32 cellular contexts compared by ENCODE assay signal in genomic region chr17:15048381-15048780, GRCh38.
DNase-seq lines count a peak whose midpoint lies in the region; ATAC-seq, FAIRE-seq and TF ChIP-seq lines count a peak whose summit lies in the region.
"Had no signal": no experiment of that assay in that cellular context is flagged by ENCODE, and none has a peak within 500 bp of the region (broad histone marks: within the 10 kb centered on the region; RNA-seq: fewer than 3 reads in every experiment).

No MANE protein-coding gene starts in this region.

- POLR2A ChIA-PET in A549 (lab: Yijun Ruan, JAX): no interaction called here

- no peaks in the 10 kb centered on the region; the same call in 2 of the 3 replicates for H3K9me3 ChIP-seq in A549
- H3K9me3 ChIP-seq in mammary epithelial cell (replicated peaks; ENCODE audit: insufficient read depth, low read length): no peaks in the 10 kb centered on the region
- H3K9me3 ChIP-seq in keratinocyte (ENCODE audit: control insufficient read depth, low read depth, low read length): no peaks in the 10 kb centered on the region
- no peaks in the 10 kb centered on the region for H3K9me3 ChIP-seq in effector memory CD4-positive, alpha-beta T cell (ENCODE audit: control insufficient read depth, low read length)
- H3K9me3 ChIP-seq: pancreas had no signal

- 0% methylated on average over 2 of the region's 2 CpGs for WGBS in A549 (ENCODE audit: missing lambda C conversion rate)
- WGBS in mammary epithelial cell (ENCODE audit: low coverage, missing lambda C conversion rate): 19% methylated on average over 2 of the region's 2 CpGs

- FAIRE-seq in A549 (lab: Jason Lieb, UNC): peak; percentile 77
- FAIRE-seq in keratinocyte (lab: Jason Lieb, UNC): no peak
- FAIRE-seq: A204.1, astrocyte, frontal cortex, HepG2, pancreas, RCC 7860, small intestine had no signal

- no peak for TF ChIP-seq CTCF in A549 (IDR thresholded peaks at IDR 0.05)
- peak; percentile 7 for TF ChIP-seq CTCF in HFF-Myc (IDR thresholded peaks at IDR 0.05; ENCODE audit: low read depth, low read length, missing control alignments)
- peak in 1 of 2 donors; percentile 22 for TF ChIP-seq CTCF in mammary epithelial cell (conservative IDR thresholded peaks at IDR 0.05 in 1 of 2, IDR thresholded peaks at IDR 0.05 in 1 of 2; ENCODE audit: extremely low read depth in 1 of 2, insufficient read depth in 1 of 2, low read depth in 1 of 2, low read length in 2 of 2)
- TF ChIP-seq CTCF in keratinocyte (optimal IDR thresholded peaks at IDR 0.05 in 1 of 3, IDR thresholded peaks at IDR 0.05 in 1 of 3, conservative IDR thresholded peaks at IDR 0.05 in 1 of 3; ENCODE audit: extremely low read depth in 1 of 3, insufficient read depth in 2 of 3, low read length in 3 of 3): peak; percentile 14 to 38 (median 17)

- H3K27me3 Mint-ChIP-seq in activated CD4-positive, alpha-beta T cell treated with anti-CD3 and anti-CD28 coated beads, Interleukin-2, amount 10 ng/mL, durations not matched to agents 24 days and 14 days: peaks cover 5% of the 10 kb centered on the region

- no peaks in the 10 kb centered on the region for H3K36me3 Mint-ChIP-seq in activated CD4-positive, alpha-beta T cell treated with anti-CD3 and anti-CD28 coated beads, Interleukin-2, amount 10 ng/mL, durations not matched to agents 24 days and 14 days (ENCODE audit: low read depth)
- H3K36me3 Mint-ChIP-seq: activated naive CD8-positive, alpha-beta T cell treated with anti-CD3 and anti-CD28 coated beads, Interleukin-2, amount 10 ng/mL, durations not matched to agents 7 days and 5 days; memory B cell had no signal

- intact Hi-C loops in mammary epithelial cell (cut with micrococcal nuclease): no loop called here
- intact Hi-C loops in activated CD4-positive, alpha-beta T cell treated with anti-CD3 and anti-CD28 coated beads, Interleukin-2, amount 10 ng/mL, durations not matched to agents 24 days and 14 days (cut with micrococcal nuclease): no loop called here

- no peaks in the 10 kb centered on the region for H3K79me2 ChIP-seq in mammary epithelial cell (ENCODE audit: insufficient read depth, low read length)
- no peaks in the 10 kb centered on the region for H3K79me2 ChIP-seq in keratinocyte (ENCODE audit: control insufficient read depth, insufficient read depth, low read length)

- CTCF ChIA-PET in A549 (lab: Yijun Ruan, JAX): no interaction called here
- CTCF ChIA-PET in mammary epithelial cell (lab: Charles Lee; ENCODE audit: low non-redundant PET): interaction anchor here (1.1 kb wide), 1 partner anchor 106 kb away, joined by 3 read pairs; no protein-coding TSS in a partner anchor

- peaks cover 4% of the 10 kb centered on the region for H3K27me3 ChIP-seq in mammary epithelial cell (ENCODE audit: insufficient read depth, low read length)
- H3K27me3 ChIP-seq in keratinocyte (ENCODE audit: control insufficient read depth, extremely low read depth, insufficient read depth, low read length): no peaks in the 10 kb centered on the region
- no peaks in the 10 kb centered on the region for H3K27me3 ChIP-seq in effector memory CD4-positive, alpha-beta T cell (replicated peaks; ENCODE audit: control insufficient read depth, insufficient read depth, low read length, poor library complexity, severe bottlenecking)

- no TSS peak for BruUV-seq in mammary epithelial cell (replicated peaks; lab: Mats Ljungman, UMichigan)

- TF ChIP-seq RAD21 in A549 (conservative IDR thresholded peaks at IDR 0.05 in 1 of 2, IDR thresholded peaks at IDR 0.05 in 1 of 2): no peak

- H3K36me3 ChIP-seq in mammary epithelial cell (ENCODE audit: insufficient read depth, low read length) (no peaks in the 10 kb centered on the region), keratinocyte (ENCODE audit: control insufficient read depth in 2 of 2, extremely low read depth in 1 of 2, insufficient read depth in 2 of 2, low read length in 2 of 2) (no peaks in the 10 kb centered on the region)
- no peaks in the 10 kb centered on the region for H3K36me3 ChIP-seq in effector memory CD4-positive, alpha-beta T cell (ENCODE audit: control insufficient read depth, insufficient read depth, low read length)
- H3K36me3 ChIP-seq: pancreas had no signal

- TF ChIP-seq POLR2A in A549 (IDR thresholded peaks at IDR 0.05; ENCODE audit: low read length): no peak

- ATAC-seq in A549: no peak
- ATAC-seq: activated CD4-positive, alpha-beta T cell treated with anti-CD3 and anti-CD28 coated beads for 36 hours; HepG2; left colon; pancreas had no signal

- no peaks in the 10 kb centered on the region for H3K4me1 ChIP-seq in A549
- no peaks in the 10 kb centered on the region for H3K4me1 ChIP-seq in mammary epithelial cell (ENCODE audit: insufficient read depth, low read length)
- H3K4me1 ChIP-seq in keratinocyte (ENCODE audit: control insufficient read depth, extremely low read depth, insufficient read depth, low read length): no peaks in the 10 kb centered on the region
- no peaks in the 10 kb centered on the region for H3K4me1 ChIP-seq in effector memory CD4-positive, alpha-beta T cell (ENCODE audit: control insufficient read depth, insufficient read depth, low read length, poor library complexity, severe bottlenecking)
- H3K4me1 ChIP-seq: pancreas had no signal

- no peaks in the 10 kb centered on the region for H4K20me1 ChIP-seq in mammary epithelial cell (ENCODE audit: insufficient read depth, low read length)
- H4K20me1 ChIP-seq in keratinocyte (ENCODE audit: control insufficient read depth, extremely low read depth, insufficient read depth, low read length): no peaks in the 10 kb centered on the region

- no peak overlapping the region for H3K4me3 ChIP-seq in A549
- H3K4me3 ChIP-seq in HFF-Myc (replicated peaks; ENCODE audit: low read depth, low read length): no peak overlapping the region
- no peak overlapping the region for H3K4me3 ChIP-seq in mammary epithelial cell (replicated peaks in 1 of 3; ENCODE audit: insufficient read depth in 1 of 3, low read depth in 2 of 3, low read length in 3 of 3)
- H3K4me3 ChIP-seq in keratinocyte (ENCODE audit: control insufficient read depth in 2 of 3, extremely low read depth in 1 of 3, insufficient read depth in 2 of 3, low read depth in 1 of 3, low read length in 3 of 3): no peak overlapping the region
- no peak overlapping the region for H3K4me3 ChIP-seq in effector memory CD4-positive, alpha-beta T cell (ENCODE audit: insufficient read depth, low read depth, low read length, poor library complexity, severe bottlenecking)
- H3K4me3 ChIP-seq: pancreas had no signal

- H3K4me3 Mint-ChIP-seq in activated CD4-positive, alpha-beta T cell treated with anti-CD3 and anti-CD28 coated beads, Interleukin-2, amount 10 ng/mL, durations not matched to agents 24 days and 14 days: no peak overlapping the region
- H3K4me3 Mint-ChIP-seq: activated CD4-positive, alpha-beta T cell treated with anti-CD3 and anti-CD28 coated beads for 36 hours; activated naive CD8-positive, alpha-beta T cell treated with anti-CD3 and anti-CD28 coated beads, Interleukin-2, amount 10 ng/mL, durations not matched to agents 7 days and 5 days; CD4-positive, alpha-beta T cell; central memory CD8-positive, alpha-beta T cell; memory B cell; T-helper 2 cell treated with Interferon-gamma antibody and Interleukin-4, amounts not matched to agents 5 μg/mL and 100 μg/mL, for 36 hours had no signal

- no peaks in the 10 kb centered on the region for H3K4me1 Mint-ChIP-seq in activated CD4-positive, alpha-beta T cell treated with anti-CD3 and anti-CD28 coated beads, Interleukin-2, amount 10 ng/mL, durations not matched to agents 24 days and 14 days
- H3K4me1 Mint-ChIP-seq: activated CD4-positive, alpha-beta T cell treated with anti-CD3 and anti-CD28 coated beads for 36 hours; activated naive CD8-positive, alpha-beta T cell treated with anti-CD3 and anti-CD28 coated beads, Interleukin-2, amount 10 ng/mL, durations not matched to agents 7 days and 5 days; central memory CD8-positive, alpha-beta T cell; memory B cell had no signal

- no peaks in the 10 kb centered on the region for H3K9me3 Mint-ChIP-seq in activated CD4-positive, alpha-beta T cell treated with anti-CD3 and anti-CD28 coated beads, Interleukin-2, amount 10 ng/mL, durations not matched to agents 24 days and 14 days
- H3K9me3 Mint-ChIP-seq: activated naive CD8-positive, alpha-beta T cell treated with anti-CD3 and anti-CD28 coated beads, Interleukin-2, amount 10 ng/mL, durations not matched to agents 7 days and 5 days; CD4-positive, alpha-beta T cell; central memory CD8-positive, alpha-beta T cell; T-helper 2 cell treated with Interferon-gamma antibody and Interleukin-4, amounts not matched to agents 5 μg/mL and 100 μg/mL, for 36 hours had no signal

- no peak overlapping the region for H3K27ac ChIP-seq in A549
- no peak overlapping the region for H3K27ac ChIP-seq in mammary epithelial cell (ENCODE audit: insufficient read depth, low read depth, low read length)
- no peak overlapping the region for H3K27ac ChIP-seq in keratinocyte (ENCODE audit: control insufficient read depth, insufficient read depth, low read length)
- no peak overlapping the region for H3K27ac ChIP-seq in effector memory CD4-positive, alpha-beta T cell (ENCODE audit: insufficient read depth, low read length, poor library complexity, severe bottlenecking)
- H3K27ac ChIP-seq: HL-60, pancreas had no signal

- no peak overlapping the region for H3K4me2 ChIP-seq in A549
- H3K4me2 ChIP-seq in mammary epithelial cell (ENCODE audit: insufficient read depth, low read depth, low read length): no peak overlapping the region
- no peak overlapping the region for H3K4me2 ChIP-seq in keratinocyte (ENCODE audit: control insufficient read depth, extremely low read depth, insufficient read depth, low read depth, low read length)

- H2AFZ ChIP-seq in mammary epithelial cell (ENCODE audit: low read depth, low read length): no peak overlapping the region
- H2AFZ ChIP-seq in keratinocyte (ENCODE audit: control insufficient read depth, low read length): no peak overlapping the region

- H3K9ac ChIP-seq in mammary epithelial cell (ENCODE audit: insufficient read depth, low read length) (no peak overlapping the region), keratinocyte (ENCODE audit: control insufficient read depth, extremely low read depth, insufficient read depth, low read length) (no peak overlapping the region)

- DNase-seq in A549 (ENCODE audit: low read depth in 1 of 2, low spot score in 1 of 2) (no peak), HFF-Myc (ENCODE audit: extremely low read depth, low read depth) (no peak), mammary epithelial cell (peak; percentile 4), keratinocyte (ENCODE audit: low read depth, low spot score) (no peak), NCI-H2227 treated with DMSO at 0.1 percent for 48 hours (lab: John Stamatoyannopoulos, UW) (no peak), dedifferentiated amniotic fluid mesenchymal stem cell (ENCODE audit: extremely low spot score) (no peak)
- no peak for DNase-seq in activated CD4-positive, alpha-beta T cell treated with anti-CD3 and anti-CD28 coated beads, Interleukin-2, amount 10 ng/mL, durations not matched to agents 24 days and 14 days
- DNase-seq in effector memory CD4-positive, alpha-beta T cell: no peak
- DNase-seq: activated CD4-positive, alpha-beta T cell treated with anti-CD3 and anti-CD28 coated beads for 36 hours; activated effector memory CD4-positive, alpha-beta T cell treated with Interleukin-2 at 50 U/mL for 16 hours; activated naive CD8-positive, alpha-beta T cell treated with anti-CD3 and anti-CD28 coated beads, Interleukin-2, amount 10 ng/mL, durations not matched to agents 7 days and 5 days; activated T-cell treated with anti-CD3 and anti-CD28 coated beads, Interleukin-2, amount 50 U/mL, for 1 hour; CD4-positive, alpha-beta T cell; DND-41; Kasumi-1; left colon; NCI-H446 treated with DMSO at 0.1 percent for 48 hours; NCI-H774; pancreas; retina; SIG-M5; small intestine; stimulated activated naive CD4-positive, alpha-beta T cell had no signal

- no peak for TF ChIP-seq EP300 in A549 (IDR thresholded peaks at IDR 0.05)

- in situ Hi-C loops in mammary epithelial cell (cut with MboI; ENCODE audit: low sequenced_read_pairs in 2 of 2): no loop called here

- H3K9me1 ChIP-seq in keratinocyte (ENCODE audit: control insufficient read depth, extremely low read depth, insufficient read depth, low read length): no peaks in the 10 kb centered on the region

- dilution Hi-C loops in mammary epithelial cell (cut with HindIII; ENCODE audit: low sequenced_read_pairs) (no loop called here), keratinocyte (cut with MboI; ENCODE audit: extremely low pct_ligation_motif_present, low sequenced_read_pairs) (no loop called here)

- H3K27ac Mint-ChIP-seq in activated CD4-positive, alpha-beta T cell treated with anti-CD3 and anti-CD28 coated beads, Interleukin-2, amount 10 ng/mL, durations not matched to agents 24 days and 14 days: no peak overlapping the region
- H3K27ac Mint-ChIP-seq: activated CD4-positive, alpha-beta T cell treated with anti-CD3 and anti-CD28 coated beads for 36 hours; activated naive CD8-positive, alpha-beta T cell treated with anti-CD3 and anti-CD28 coated beads, Interleukin-2, amount 10 ng/mL, durations not matched to agents 7 days and 5 days; CD4-positive, alpha-beta T cell; memory B cell; T-helper 2 cell treated with Interferon-gamma antibody and Interleukin-4, amounts not matched to agents 5 μg/mL and 100 μg/mL, for 36 hours had no signal
